27 cellular contexts compared by ENCODE assay signal in genomic region chr7:101521430-101521925, GRCh38.
A peak's percentile ranks its signal among the peaks of the same experiment; 100 is the strongest.
DNase-seq lines count a peak whose midpoint lies in the region; ATAC-seq, FAIRE-seq and TF ChIP-seq lines count a peak whose summit lies in the region.
"Had no signal": no experiment of that assay in that cellular context is flagged by ENCODE, and none has a peak within 500 bp of the region (broad histone marks: within the 10 kb centered on the region; RNA-seq: fewer than 3 reads in every experiment).

No MANE protein-coding gene starts in this region.

- TF ChIP-seq CTCF in bronchial epithelial cell (IDR thresholded peaks at IDR 0.05; ENCODE audit: insufficient read depth, low read length, severe bottlenecking) (no peak), nephron progenitor cell (IDR thresholded peaks at IDR 0.05) (no peak), upper lobe of right lung (IDR thresholded peaks at IDR 0.05) (no peak), gastroesophageal sphincter (IDR thresholded peaks at IDR 0.05) (no peak)

- peaks cover 6% of the 10 kb centered on the region for H3K4me1 ChIP-seq in upper lobe of right lung
- peaks cover 0 to 9% (median 0%) of the 10 kb centered on the region in 3 donors for H3K4me1 ChIP-seq in gastroesophageal sphincter
- H3K4me1 ChIP-seq: BE2C had no signal

- peaks cover 62% of the 10 kb centered on the region for H3K36me3 Mint-ChIP-seq in nephron progenitor cell (ENCODE audit: low read depth)
- no peaks in the 10 kb centered on the region for H3K36me3 Mint-ChIP-seq in activated CD4-positive, alpha-beta memory T cell treated with anti-CD3 and anti-CD28 coated beads for 36 hours
- H3K36me3 Mint-ChIP-seq: CD14-positive monocyte; CD4-positive, alpha-beta memory T cell; CD4-positive, CD25-positive, alpha-beta regulatory T cell; CD8-positive, alpha-beta memory T cell had no signal

- DNase-seq in DMS79 (lab: John Stamatoyannopoulos, UW) (peak; percentile 2), DMS79 treated with DMSO at 0.1 percent for 48 hours (lab: John Stamatoyannopoulos, UW) (no peak), bronchial epithelial cell (ENCODE audit: low read depth) (no peak), nephron progenitor cell (no peak), upper lobe of right lung (no peak)
- DNase-seq in activated CD4-positive, alpha-beta memory T cell treated with anti-CD3 and anti-CD28 coated beads for 36 hours: no peak
- DNase-seq: ACHN; BE2C; C1 segment of cervical spinal cord; CD4-positive, alpha-beta memory T cell; CD4-positive, CD25-positive, alpha-beta regulatory T cell; CD8-positive, alpha-beta memory T cell; COR-L47; DMS153; DMS53; DND-41; EL; GDM1 had no signal

- 92 to 93% methylated on average over 4 to 5 of the region's 5 CpGs for WGBS in gastroesophageal sphincter (ENCODE audit: low coverage in 1 of 2), 2 donors

- H3K9me3 Mint-ChIP-seq in nephron progenitor cell: peaks cover 13% of the 10 kb centered on the region
- H3K9me3 Mint-ChIP-seq in activated CD4-positive, alpha-beta memory T cell treated with anti-CD3 and anti-CD28 coated beads for 36 hours: peaks cover 3% of the 10 kb centered on the region

- H3K9me3 ChIP-seq in upper lobe of right lung: no peaks in the 10 kb centered on the region
- H3K9me3 ChIP-seq in gastroesophageal sphincter: peaks cover 0 to 36% (median 0%) of the 10 kb centered on the region in 3 donors
- H3K9me3 ChIP-seq: BE2C had no signal

- no peak overlapping the region for H3K27ac ChIP-seq in upper lobe of right lung
- no peak overlapping the region for H3K27ac ChIP-seq in gastroesophageal sphincter
- H3K27ac ChIP-seq: 22Rv1, BLaER1 had no signal

- no peak for TF ChIP-seq EP300 in gastroesophageal sphincter (IDR thresholded peaks at IDR 0.05)

- H3K4me3 Mint-ChIP-seq in nephron progenitor cell: no peak overlapping the region
- H3K4me3 Mint-ChIP-seq in activated CD4-positive, alpha-beta memory T cell treated with anti-CD3 and anti-CD28 coated beads for 36 hours: no peak overlapping the region
- H3K4me3 Mint-ChIP-seq: CD14-positive monocyte; CD4-positive, alpha-beta memory T cell; CD4-positive, CD25-positive, alpha-beta regulatory T cell; CD8-positive, alpha-beta memory T cell had no signal

- ATAC-seq in upper lobe of right lung (peak; percentile 63), gastroesophageal sphincter (no peak), HG03520 (IDR thresholded peaks at IDR 0.05; ENCODE audit: unreplicated experiment) (no peak)
- ATAC-seq: GM12878 had no signal

- H3K36me3 ChIP-seq in bronchial epithelial cell (ENCODE audit: control insufficient read depth, insufficient read depth, low read length) (no peaks in the 10 kb centered on the region), upper lobe of right lung (no peaks in the 10 kb centered on the region), gastroesophageal sphincter (no peaks in the 10 kb centered on the region)
- H3K36me3 ChIP-seq: BE2C, BLaER1 had no signal

- peaks cover 6% of the 10 kb centered on the region for H3K27me3 Mint-ChIP-seq in nephron progenitor cell (ENCODE audit: low read depth, poor library complexity)
- no peaks in the 10 kb centered on the region for H3K27me3 Mint-ChIP-seq in activated CD4-positive, alpha-beta memory T cell treated with anti-CD3 and anti-CD28 coated beads for 36 hours

- TF ChIP-seq POLR2A in gastroesophageal sphincter (IDR thresholded peaks at IDR 0.05): no peak

- H3K4me3 ChIP-seq in bronchial epithelial cell (ENCODE audit: low read depth, low read length): no peak overlapping the region
- no peak overlapping the region for H3K4me3 ChIP-seq in upper lobe of right lung
- H3K4me3 ChIP-seq in gastroesophageal sphincter: no peak overlapping the region
- H3K4me3 ChIP-seq: BLaER1, GM12878 had no signal

- CTCF ChIA-PET in activated CD4-positive, alpha-beta memory T cell treated with anti-CD3 and anti-CD28 coated beads for 36 hours (lab: Charles Lee): no interaction called here

- intact Hi-C loops in upper lobe of right lung (cut with DNase I): no loop called here
- intact Hi-C loops in activated CD4-positive, alpha-beta memory T cell treated with anti-CD3 and anti-CD28 coated beads for 36 hours (cut with micrococcal nuclease): no loop called here

- H3K4me1 Mint-ChIP-seq in nephron progenitor cell: peaks cover 42% of the 10 kb centered on the region
- no peaks in the 10 kb centered on the region for H3K4me1 Mint-ChIP-seq in activated CD4-positive, alpha-beta memory T cell treated with anti-CD3 and anti-CD28 coated beads for 36 hours (ENCODE audit: low read depth)
- H3K4me1 Mint-ChIP-seq: CD14-positive monocyte; CD4-positive, alpha-beta memory T cell; CD4-positive, CD25-positive, alpha-beta regulatory T cell; CD8-positive, alpha-beta memory T cell had no signal

- H3K27ac Mint-ChIP-seq in nephron progenitor cell: peak overlapping the region; percentile 79
- no peak overlapping the region for H3K27ac Mint-ChIP-seq in activated CD4-positive, alpha-beta memory T cell treated with anti-CD3 and anti-CD28 coated beads for 36 hours
- H3K27ac Mint-ChIP-seq: CD4-positive, CD25-positive, alpha-beta regulatory T cell; CD8-positive, alpha-beta memory T cell had no signal

- POLR2A ChIA-PET in activated CD4-positive, alpha-beta memory T cell treated with anti-CD3 and anti-CD28 coated beads for 36 hours (lab: Charles Lee): no interaction called here

- peak; percentile 66 for FAIRE-seq in bronchial epithelial cell (lab: Jason Lieb, UNC)
- FAIRE-seq: A204.1, GM12878, GM12892, GM18507 had no signal

- H3K27me3 ChIP-seq in bronchial epithelial cell (ENCODE audit: control insufficient read depth, insufficient read depth, low read length) (no peaks in the 10 kb centered on the region), upper lobe of right lung (no peaks in the 10 kb centered on the region), gastroesophageal sphincter (peaks cover 9% of the 10 kb centered on the region)
- H3K27me3 ChIP-seq: BE2C, BLaER1 had no signal
